22 cellular contexts compared by ENCODE assay signal in the genomic region with DNA sequence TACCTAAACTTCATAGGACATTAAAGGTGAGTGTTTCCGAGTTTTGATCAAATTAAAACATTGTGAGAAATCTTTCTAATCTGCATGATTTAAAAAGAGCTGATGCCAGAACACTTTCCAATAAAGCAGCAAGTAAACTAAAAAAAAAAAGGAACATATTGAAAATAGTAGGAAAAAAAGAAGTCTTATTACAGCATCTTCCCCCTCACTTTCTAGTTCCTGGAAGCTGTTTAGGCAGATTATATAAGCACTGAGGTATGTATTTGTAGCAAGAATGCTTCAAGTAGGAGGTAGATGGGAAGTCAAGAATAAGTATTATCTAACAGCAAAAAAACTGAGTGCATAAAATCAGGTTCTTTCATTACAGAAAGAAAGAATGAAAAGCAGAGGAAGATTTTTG.
"Had no signal": no experiment of that assay in that cellular context is flagged by ENCODE, and none has a peak within 500 bp of the region (broad histone marks: within the 10 kb centered on the region; RNA-seq: fewer than 3 reads in every experiment).

No MANE protein-coding gene starts in this region.

- H3K9me3 Mint-ChIP-seq: endodermal cell; immature natural killer cell; natural killer cell treated with Interleukin-12 subunit alpha and Interleukin-12 subunit beta and Interleukin-15 and Interleukin-18, amount 100 ng/mL, for 72 hours; neural progenitor cell had no signal

- H3K4me3 Mint-ChIP-seq: endodermal cell; immature natural killer cell; natural killer cell treated with Interleukin-12 subunit alpha and Interleukin-12 subunit beta and Interleukin-15 and Interleukin-18, amount 100 ng/mL, for 72 hours; neural progenitor cell had no signal

- DNase-seq: dermis blood vessel endothelial cell; effector CD4-positive, alpha-beta T cell; endodermal cell; erythroblast; foreskin keratinocyte; immature natural killer cell; kidney; left cardiac atrium; left ventricle myocardium inferior; mesenchymal stem cell; midbrain; ovary; right cardiac atrium; small intestine; stimulated activated CD4-positive, alpha-beta T cell treated with anti-CD3 and anti-CD28 coated beads, Interleukin-12 subunit alpha, Interleukin-12 subunit beta, amount 100 ng/mL, for 4 hours; stimulated activated naive CD4-positive, alpha-beta T cell; tibial artery; upper lobe of right lung had no signal

- FAIRE-seq: endothelial cell of umbilical vein, kidney, small intestine had no signal

- H3K27me3 Mint-ChIP-seq: natural killer cell treated with Interleukin-12 subunit alpha and Interleukin-12 subunit beta and Interleukin-15 and Interleukin-18, amount 100 ng/mL, for 72 hours had no signal

- ATAC-seq: foreskin keratinocyte; left cardiac atrium; natural killer cell treated with Interleukin-12 subunit alpha and Interleukin-12 subunit beta and Interleukin-15 and Interleukin-18, amount 100 ng/mL, for 72 hours; right cardiac atrium; upper lobe of right lung had no signal

- H3K27ac ChIP-seq: foreskin keratinocyte, left ventricle myocardium inferior, neural progenitor cell, ovary, tibial artery, upper lobe of right lung, vagina had no signal

- H3K4me1 Mint-ChIP-seq: endodermal cell, immature natural killer cell had no signal

- H3K27ac Mint-ChIP-seq: endodermal cell, immature natural killer cell, neural progenitor cell had no signal
